In the genomic region with DNA sequence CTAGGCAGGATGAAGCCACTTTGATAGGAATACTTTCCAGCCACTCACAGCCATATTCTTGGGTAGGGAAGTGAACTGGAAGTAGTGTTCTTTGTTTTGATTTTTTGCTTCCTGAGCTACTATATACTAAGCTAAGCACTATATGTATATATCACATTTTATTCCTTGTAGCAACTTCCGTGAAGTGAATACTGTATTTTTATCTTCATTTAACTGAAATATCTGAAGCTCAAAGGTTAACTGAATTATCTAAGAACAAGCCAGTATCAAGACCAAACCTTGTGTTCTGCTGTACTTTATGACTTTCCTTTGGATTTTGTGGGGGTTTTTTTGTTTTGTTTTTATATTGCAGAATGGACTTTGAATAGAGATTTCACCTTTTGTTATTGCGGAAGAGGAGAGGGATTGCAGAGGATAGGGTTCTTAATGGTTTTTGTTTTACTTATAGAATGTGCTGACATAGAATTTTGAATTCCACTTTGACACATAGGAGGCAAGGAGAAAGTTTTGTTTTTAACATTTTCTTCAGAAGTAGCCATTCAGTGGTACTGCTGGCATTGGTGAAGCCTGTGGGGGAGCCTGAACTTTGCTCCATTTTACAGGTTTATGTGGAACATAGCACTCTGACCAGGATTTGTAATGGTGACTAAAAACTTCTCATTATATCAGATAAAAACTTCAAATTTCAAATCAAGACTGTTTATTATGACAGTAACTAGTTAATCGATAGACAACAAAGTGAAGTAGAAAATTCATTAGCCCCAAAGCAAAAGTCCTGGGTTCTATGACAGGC, we compare ENCODE assay signal across 18 cellular contexts.
"Had no signal": no experiment of that assay in that cellular context is flagged by ENCODE, and none has a peak within 500 bp of the region (broad histone marks: within the 10 kb centered on the region; RNA-seq: fewer than 3 reads in every experiment).

No MANE protein-coding gene starts in this region.

- H3K4me3 ChIP-seq: body of pancreas, coronary artery, esophagus squamous epithelium, lower lobe of right lung, pancreas had no signal

- H3K4me1 Mint-ChIP-seq: stimulated activated naive B cell treated with anti-CD40 and anti-IgM and Interleukin-4, amounts not matched to agents 10 μg/mL and 1 μg/mL and 100 μg/mL, for 72 hours had no signal

- H3K36me3 ChIP-seq: lower lobe of right lung, pancreas had no signal

- H3K9me3 Mint-ChIP-seq: activated CD4-positive, alpha-beta memory T cell treated with anti-CD3 and anti-CD28 coated beads, Interleukin-2, amount 10 ng/mL, durations not matched to agents 7 days and 5 days; stimulated activated naive B cell treated with anti-CD40 and anti-IgM and Interleukin-4, amounts not matched to agents 10 μg/mL and 1 μg/mL and 100 μg/mL, for 72 hours had no signal

- ATAC-seq: body of pancreas; lower lobe of right lung; pancreas; stimulated activated naive B cell treated with anti-CD40 and anti-IgM and Interleukin-4, amounts not matched to agents 10 μg/mL and 1 μg/mL and 100 μg/mL, for 72 hours had no signal

- H3K27me3 ChIP-seq: body of pancreas, esophagus squamous epithelium, pancreas had no signal

- DNase-seq: activated CD4-positive, alpha-beta memory T cell treated with anti-CD3 and anti-CD28 coated beads, Interleukin-2, amount 10 ng/mL, durations not matched to agents 7 days and 5 days; activated CD8-positive, alpha-beta memory T cell treated with anti-CD3 and anti-CD28 coated beads, Interleukin-2, amount 50 U/mL, for 4 hours; activated naive CD4-positive, alpha-beta T cell treated with anti-CD3 and anti-CD28 coated beads, Interleukin-2, amount 50 U/mL, for 16 hours; amygdala; body of pancreas; caudate nucleus; effector CD4-positive, alpha-beta T cell; esophagus squamous epithelium; hypothalamus; lower lobe of right lung; pancreas; retina; stimulated activated CD4-positive, alpha-beta T cell treated with anti-CD3 and anti-CD28 coated beads, Interleukin-2, amount 100 ng/mL, for 48 hours; stimulated activated naive B cell treated with anti-CD40 and anti-IgM and Interleukin-4, amounts not matched to agents 10 μg/mL and 1 μg/mL and 100 μg/mL, for 72 hours; substantia nigra; trophoblast cell had no signal

- H3K9me3 ChIP-seq: body of pancreas, esophagus squamous epithelium, lower lobe of right lung, pancreas had no signal

- H3K4me3 Mint-ChIP-seq: activated CD4-positive, alpha-beta memory T cell treated with anti-CD3 and anti-CD28 coated beads, Interleukin-2, amount 10 ng/mL, durations not matched to agents 7 days and 5 days; stimulated activated naive B cell treated with anti-CD40 and anti-IgM and Interleukin-4, amounts not matched to agents 10 μg/mL and 1 μg/mL and 100 μg/mL, for 72 hours had no signal

- FAIRE-seq: endothelial cell of umbilical vein, pancreas had no signal

- H3K27me3 Mint-ChIP-seq: activated CD4-positive, alpha-beta memory T cell treated with anti-CD3 and anti-CD28 coated beads, Interleukin-2, amount 10 ng/mL, durations not matched to agents 7 days and 5 days; stimulated activated naive B cell treated with anti-CD40 and anti-IgM and Interleukin-4, amounts not matched to agents 10 μg/mL and 1 μg/mL and 100 μg/mL, for 72 hours had no signal

- H3K27ac Mint-ChIP-seq: activated CD4-positive, alpha-beta memory T cell treated with anti-CD3 and anti-CD28 coated beads, Interleukin-2, amount 10 ng/mL, durations not matched to agents 7 days and 5 days; stimulated activated naive B cell treated with anti-CD40 and anti-IgM and Interleukin-4, amounts not matched to agents 10 μg/mL and 1 μg/mL and 100 μg/mL, for 72 hours had no signal

- H3K4me1 ChIP-seq: body of pancreas, esophagus squamous epithelium, lower lobe of right lung, pancreas had no signal

- H3K27ac ChIP-seq: body of pancreas, coronary artery, esophagus squamous epithelium, lower lobe of right lung, pancreas had no signal
